Comparison of ENCODE assay signal across 9 cellular contexts in genomic region chr6:150692604-150693003, GRCh38.
DNase-seq lines count a peak whose midpoint lies in the region; ATAC-seq and TF ChIP-seq lines count a peak whose summit lies in the region.
"Had no signal": no experiment of that assay in that cellular context is flagged by ENCODE, and none has a peak within 500 bp of the region (broad histone marks: within the 10 kb centered on the region; RNA-seq: fewer than 3 reads in every experiment).

No MANE protein-coding gene starts in this region.

- no peaks in the 10 kb centered on the region for H3K36me3 Mint-ChIP-seq in stimulated activated effector memory CD8-positive, alpha-beta T cell treated with anti-CD3 and anti-CD28 coated beads, Interleukin-12 subunit alpha, Interleukin-12 subunit beta, amount 100 ng/mL, for 72 hours

- no peak overlapping the region for H3K4me3 Mint-ChIP-seq in stimulated activated effector memory CD8-positive, alpha-beta T cell treated with anti-CD3 and anti-CD28 coated beads, Interleukin-12 subunit alpha, Interleukin-12 subunit beta, amount 100 ng/mL, for 72 hours

- DNase-seq in stimulated activated effector memory CD8-positive, alpha-beta T cell treated with anti-CD3 and anti-CD28 coated beads, Interleukin-12 subunit alpha, Interleukin-12 subunit beta, amount 100 ng/mL, for 72 hours (ENCODE audit: low spot score in 2 of 2) = no peak
- DNase-seq in DMS53 (lab: John Stamatoyannopoulos, UW) (no peak), epidermal melanocyte (ENCODE audit: insufficient read length, low spot score) (no peak)
- DNase-seq: NCI-H524, SHP77 treated with DMSO at 0.1 percent for 48 hours had no signal

- no peaks in the 10 kb centered on the region for H3K4me1 Mint-ChIP-seq in stimulated activated effector memory CD8-positive, alpha-beta T cell treated with anti-CD3 and anti-CD28 coated beads, Interleukin-12 subunit alpha, Interleukin-12 subunit beta, amount 100 ng/mL, for 72 hours

- no peak overlapping the region for H3K27ac Mint-ChIP-seq in stimulated activated effector memory CD8-positive, alpha-beta T cell treated with anti-CD3 and anti-CD28 coated beads, Interleukin-12 subunit alpha, Interleukin-12 subunit beta, amount 100 ng/mL, for 72 hours

- no peaks in the 10 kb centered on the region for H3K9me3 Mint-ChIP-seq in stimulated activated effector memory CD8-positive, alpha-beta T cell treated with anti-CD3 and anti-CD28 coated beads, Interleukin-12 subunit alpha, Interleukin-12 subunit beta, amount 100 ng/mL, for 72 hours

- ATAC-seq in GM18909 (IDR thresholded peaks at IDR 0.05; ENCODE audit: poor library complexity, unreplicated experiment) (peak; percentile 90), GM21825 (IDR thresholded peaks at IDR 0.05; ENCODE audit: unreplicated experiment) (peak; percentile 81), HG03135 (IDR thresholded peaks at IDR 0.05; ENCODE audit: unreplicated experiment) (peak; percentile 81), SK-N-SH treated with all-trans-retinoic acid at 6 μM for 48 hours (no peak)
- ATAC-seq in stimulated activated effector memory CD8-positive, alpha-beta T cell treated with anti-CD3 and anti-CD28 coated beads, Interleukin-12 subunit alpha, Interleukin-12 subunit beta, amount 100 ng/mL, for 72 hours = peak; percentile 43

TF ChIP-seq in SK-N-SH treated with all-trans-retinoic acid at 6 μM for 48 hours, 23 proteins besides CTCF, POLR2A, EP300 and RAD21:
- TF ChIP-seq CSRNP3 (CRISPR knock-in tag; IDR thresholded peaks at IDR 0.05) = no peak
- TF ChIP-seq SNAI2 (CRISPR knock-in tag; IDR thresholded peaks at IDR 0.05) = no peak
- TF ChIP-seq ZNF70 (CRISPR knock-in tag; IDR thresholded peaks at IDR 0.05) = no peak
- no peak for TF ChIP-seq TSHZ2 (CRISPR knock-in tag; IDR thresholded peaks at IDR 0.05)
- no peak for TF ChIP-seq ZNF8 (CRISPR knock-in tag; IDR thresholded peaks at IDR 0.05)
- TF ChIP-seq, protein P1, sequence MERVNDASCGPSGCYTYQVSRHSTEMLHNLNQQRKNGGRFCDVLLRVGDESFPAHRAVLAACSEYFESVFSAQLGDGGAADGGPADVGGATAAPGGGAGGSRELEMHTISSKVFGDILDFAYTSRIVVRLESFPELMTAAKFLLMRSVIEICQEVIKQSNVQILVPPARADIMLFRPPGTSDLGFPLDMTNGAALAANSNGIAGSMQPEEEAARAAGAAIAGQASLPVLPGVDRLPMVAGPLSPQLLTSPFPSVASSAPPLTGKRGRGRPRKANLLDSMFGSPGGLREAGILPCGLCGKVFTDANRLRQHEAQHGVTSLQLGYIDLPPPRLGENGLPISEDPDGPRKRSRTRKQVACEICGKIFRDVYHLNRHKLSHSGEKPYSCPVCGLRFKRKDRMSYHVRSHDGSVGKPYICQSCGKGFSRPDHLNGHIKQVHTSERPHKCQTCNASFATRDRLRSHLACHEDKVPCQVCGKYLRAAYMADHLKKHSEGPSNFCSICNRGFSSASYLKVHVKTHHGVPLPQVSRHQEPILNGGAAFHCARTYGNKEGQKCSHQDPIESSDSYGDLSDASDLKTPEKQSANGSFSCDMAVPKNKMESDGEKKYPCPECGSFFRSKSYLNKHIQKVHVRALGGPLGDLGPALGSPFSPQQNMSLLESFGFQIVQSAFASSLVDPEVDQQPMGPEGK (CRISPR knock-in tag; IDR thresholded peaks at IDR 0.05; ENCODE audit: borderline replicate concordance) = no peak
- TF ChIP-seq ZFP30 (CRISPR knock-in tag; IDR thresholded peaks at IDR 0.05) = no peak
- no peak for TF ChIP-seq OSR1 (CRISPR knock-in tag; IDR thresholded peaks at IDR 0.05)
- no peak for TF ChIP-seq PPARA (CRISPR knock-in tag; IDR thresholded peaks at IDR 0.05; ENCODE audit: borderline replicate concordance)
- no peak for TF ChIP-seq ZC3H10 (CRISPR knock-in tag; IDR thresholded peaks at IDR 0.05)
- TF ChIP-seq CREB5 (CRISPR knock-in tag; IDR thresholded peaks at IDR 0.05; ENCODE audit: low read depth) = no peak
- TF ChIP-seq ARNTL (CRISPR knock-in tag; IDR thresholded peaks at IDR 0.05; ENCODE audit: borderline replicate concordance, low read depth) = no peak
- TF ChIP-seq TCF4 (CRISPR knock-in tag; IDR thresholded peaks at IDR 0.05; ENCODE audit: borderline replicate concordance) = no peak
- TF ChIP-seq ISL1 (CRISPR knock-in tag; IDR thresholded peaks at IDR 0.05) = no peak
